Comparison of ENCODE assay signal across 20 cellular contexts in the genomic region with DNA sequence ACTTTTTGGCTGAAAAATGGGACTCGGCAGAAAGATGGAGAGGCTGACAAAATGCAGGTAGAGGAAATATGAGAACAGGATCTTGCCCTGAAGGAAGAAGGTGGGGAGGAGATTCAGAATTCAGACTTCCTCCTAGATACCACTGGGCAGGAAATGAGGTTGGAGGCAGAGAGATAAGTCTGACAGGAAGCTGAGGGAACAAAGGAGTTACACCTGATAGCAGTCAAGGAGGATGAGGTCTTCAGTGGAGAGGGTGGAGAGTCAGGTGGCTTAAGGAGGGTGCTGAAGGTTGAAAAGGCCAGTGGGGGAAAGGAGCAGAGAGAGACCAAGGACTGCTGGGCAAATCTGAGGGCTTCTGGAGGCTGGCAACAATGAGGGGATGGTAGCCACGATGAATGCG. TPM values are rescaled to one million over a fixed set of nuclear protein-coding genes. Genes with fewer than 3 reads are reported as not detected.
DNase-seq lines count a peak whose midpoint lies in the region; ATAC-seq and TF ChIP-seq lines count a peak whose summit lies in the region.
"Had no signal": no experiment of that assay in that cellular context is flagged by ENCODE, and none has a peak within 500 bp of the region (broad histone marks: within the 10 kb centered on the region; RNA-seq: fewer than 3 reads in every experiment).

No MANE protein-coding gene starts in this region.

- H3K9me3 Mint-ChIP-seq in WTC11, result peaks cover 5% of the 10 kb centered on the region; the same call in 1 of the 2 replicates
- H3K9me3 Mint-ChIP-seq in memory B cell, result peaks cover 2% of the 10 kb centered on the region

- CTCF ChIA-PET in AG04450 (lab: Charles Lee), result interaction anchor here (1.0 kb wide), 1 partner anchor 66 kb away, joined by 3 read pairs; no protein-coding TSS in a partner anchor
- CTCF ChIA-PET in WTC11 (lab: Charles Lee), result interaction anchor here (1.1 to 1.2 kb wide), 2 partner anchors 61 to 66 kb away, joined by 3 to 4 read pairs; no protein-coding TSS in a partner anchor

- H3K9me3 ChIP-seq in AG04450 (ENCODE audit: control insufficient read depth, insufficient read depth, low read length) (no peaks in the 10 kb centered on the region), right cardiac atrium (ENCODE audit: control insufficient read depth, low read length) (no peaks in the 10 kb centered on the region)
- H3K9me3 ChIP-seq: gastrocnemius medialis had no signal

- H3K27ac Mint-ChIP-seq in WTC11 (peak overlapping the region; percentile 42; the same call in 1 of the 2 replicates), memory B cell (peak overlapping the region; percentile 50)

- no peak for DNase-seq in AG04450 (ENCODE audit: low read depth, low spot score)
- DNase-seq in GDM1 (lab: John Stamatoyannopoulos, UW), result peak; percentile 7
- no peak for DNase-seq in WTC11 (ENCODE audit: low spot score)
- no peak for DNase-seq in memory B cell (ENCODE audit: low spot score in 2 of 2)
- DNase-seq in activated effector memory CD4-positive, alpha-beta T cell treated with Interleukin-2 at 50 U/mL for 16 hours, result no peak
- no peak for DNase-seq in right cardiac atrium
- DNase-seq in NCI-H774 (lab: John Stamatoyannopoulos, UW), result no peak
- DNase-seq: activated CD4-positive, alpha-beta T cell treated with anti-CD3 and anti-CD28 coated beads for 4 hours; cerebellar nuclear complex; DMS53; gastrocnemius medialis; H9; NCI-H1105 treated with DMSO at 0.1 percent for 48 hours; NCI-H510A; PC-3; stimulated activated naive CD4-positive, alpha-beta T cell treated with Interleukin-2 at 50 U/mL for 16 hours had no signal

- H3K27me3 Mint-ChIP-seq in WTC11 (ENCODE audit: low read depth) (no peaks in the 10 kb centered on the region), memory B cell (no peaks in the 10 kb centered on the region)

- POLR2A ChIA-PET in AG04450 (lab: Yijun Ruan, JAX) (no interaction called here), WTC11 (lab: Charles Lee) (no interaction called here)

- H3K27me3 ChIP-seq in AG04450 (ENCODE audit: control insufficient read depth, insufficient read depth, low read length) (no peaks in the 10 kb centered on the region), right cardiac atrium (ENCODE audit: control insufficient read depth, insufficient read depth) (no peaks in the 10 kb centered on the region)
- H3K27me3 ChIP-seq: gastrocnemius medialis had no signal

- WGBS in right cardiac atrium, result 84% methylated on average over 3 of the region's 3 CpGs

- ATAC-seq in WTC11, result no peak
- no peak for ATAC-seq in memory B cell (ENCODE audit: low read depth)
- no peak for ATAC-seq in right cardiac atrium
- no peak for ATAC-seq in HG03039 (IDR thresholded peaks at IDR 0.05; ENCODE audit: unreplicated experiment)
- ATAC-seq: gastrocnemius medialis, PC-3, SK-N-SH treated with all-trans-retinoic acid at 6 μM for 48 hours had no signal

- peaks cover 22% of the 10 kb centered on the region for H3K36me3 Mint-ChIP-seq in WTC11
- peaks cover 50% of the 10 kb centered on the region for H3K36me3 Mint-ChIP-seq in memory B cell

- H3K4me1 Mint-ChIP-seq in WTC11 (peaks cover 21% of the 10 kb centered on the region), memory B cell (peaks cover 17% of the 10 kb centered on the region)

- H3K27ac ChIP-seq in AG04450 (ENCODE audit: low read depth, low read length) (peak overlapping the region; percentile 0), right cardiac atrium (ENCODE audit: low read length) (no peak overlapping the region)
- H3K27ac ChIP-seq: gastrocnemius medialis had no signal

- intact Hi-C loops in right cardiac atrium (cut with DNase I), result no loop called here

- H3K4me1 ChIP-seq in right cardiac atrium (ENCODE audit: control insufficient read depth, insufficient read depth, low read length), result no peaks in the 10 kb centered on the region
- H3K4me1 ChIP-seq: gastrocnemius medialis had no signal

- H3K4me3 Mint-ChIP-seq in WTC11, result no peak overlapping the region
- H3K4me3 Mint-ChIP-seq in memory B cell, result no peak overlapping the region
- H3K4me3 Mint-ChIP-seq: H9 had no signal

- no peak overlapping the region for H3K4me3 ChIP-seq in AG04450 (ENCODE audit: low read depth, low read length)
- no peak overlapping the region for H3K4me3 ChIP-seq in right cardiac atrium (ENCODE audit: low read length)
- H3K4me3 ChIP-seq: gastrocnemius medialis had no signal

- TF ChIP-seq CTCF in AG04450 (IDR thresholded peaks at IDR 0.05; ENCODE audit: low read depth, low read length) (no peak), WTC11 (IDR thresholded peaks at IDR 0.05) (no peak)

TF ChIP-seq in WTC11, 78 proteins besides CTCF, POLR2A, EP300 and RAD21:
- TF ChIP-seq GABPB1 (CRISPR knock-in tag; IDR thresholded peaks at IDR 0.05), result no peak

RNA-seq across cellular contexts. Expression of a gene that starts 56.8 kb away (rescaled TPM):
- polyA plus RNA-seq in AG04450 (2011; rRNA removed) (not detected in 2 replicates), right cardiac atrium (0.05 TPM)
- polyA minus RNA-seq in AG04450 (2011; rRNA and poly(A)+ RNA removed), result not detected in 2 replicates
- total RNA-seq in WTC11 (2021) (0.11 to 0.22 TPM (median 0.11 TPM) in 3 replicates), right cardiac atrium (under 1 TPM in 2 of 4 donors, not detected in 2; 0.12 to 0.25 TPM)
- total RNA-seq: osteoblast, skeletal muscle tissue had no signal
